Comparison of ENCODE assay signal across 10 cellular contexts in genomic region chr15:86139828-86140227, GRCh38.
DNase-seq lines count a peak whose midpoint lies in the region; ATAC-seq, FAIRE-seq and TF ChIP-seq lines count a peak whose summit lies in the region.
"Had no signal": no experiment of that assay in that cellular context is flagged by ENCODE, and none has a peak within 500 bp of the region (broad histone marks: within the 10 kb centered on the region; RNA-seq: fewer than 3 reads in every experiment).

No MANE protein-coding gene starts in this region.

- peak; percentile 55 for DNase-seq in activated CD4-positive, alpha-beta T cell treated with anti-CD3 and anti-CD28 coated beads, Interleukin-2, amount 10 ng/mL, durations not matched to agents 24 days and 14 days
- DNase-seq in activated CD4-positive, alpha-beta T cell treated with anti-CD3 and anti-CD28 coated beads, Interleukin-2, amount 50 U/mL, for 4 hours: no peak
- DNase-seq in GM12878 (ENCODE audit: low read depth, low spot score) (no peak), A172 (ENCODE audit: low spot score) (no peak), NCI-H2227 treated with DMSO at 0.1 percent for 48 hours (lab: John Stamatoyannopoulos, UW) (no peak)
- peak; percentile 11 for DNase-seq in stimulated activated CD4-positive, alpha-beta T cell treated with anti-CD3 and anti-CD28 coated beads, Interleukin-4, amount 100 ng/mL, for 24 hours
- DNase-seq: NCI-H2029 had no signal

- H3K4me3 Mint-ChIP-seq in activated CD4-positive, alpha-beta T cell treated with anti-CD3 and anti-CD28 coated beads, Interleukin-2, amount 10 ng/mL, durations not matched to agents 24 days and 14 days: no peak overlapping the region

- WGBS in GM12878 (ENCODE audit: insufficient coverage, insufficient replicate concordance, low lambda C conversion rate, missing lambda C conversion rate): 32% methylated on average over 9 of the region's 9 CpGs

- no peaks in the 10 kb centered on the region for H3K36me3 Mint-ChIP-seq in activated CD4-positive, alpha-beta T cell treated with anti-CD3 and anti-CD28 coated beads, Interleukin-2, amount 10 ng/mL, durations not matched to agents 24 days and 14 days (ENCODE audit: low read depth)

- intact Hi-C loops in activated CD4-positive, alpha-beta T cell treated with anti-CD3 and anti-CD28 coated beads, Interleukin-2, amount 10 ng/mL, durations not matched to agents 24 days and 14 days (cut with micrococcal nuclease): no loop called here
- intact Hi-C loops in GM12878 (cut with micrococcal nuclease; ENCODE audit: unreplicated experiment): no loop called here

- 0 out of 2 replicates have a peak, but pooled peaks have one; percentile 49 for TF ChIP-seq CTCF in KMS-11 (conservative IDR thresholded peaks at IDR 0.05; ENCODE audit: low read depth, low read length)
- TF ChIP-seq CTCF in GM12878 (IDR thresholded peaks at IDR 0.05 in 2 of 3, conservative IDR thresholded peaks at IDR 0.05 in 1 of 3; ENCODE audit: control insufficient read depth in 2 of 3, extremely low read depth in 1 of 3, insufficient read depth in 1 of 3, low read depth in 3 of 3, low read length in 3 of 3): peak; percentile 21 to 53 (median 49); a peak in 5 of 6 replicates

- no peaks in the 10 kb centered on the region for H3K27me3 Mint-ChIP-seq in activated CD4-positive, alpha-beta T cell treated with anti-CD3 and anti-CD28 coated beads, Interleukin-2, amount 10 ng/mL, durations not matched to agents 24 days and 14 days

- in situ Hi-C loops in GM12878 (cut with MboI): no loop called here

- TF ChIP-seq EP300 in GM12878 (IDR thresholded peaks at IDR 0.05; ENCODE audit: borderline replicate concordance in 1 of 2, control insufficient read depth in 1 of 2, low read depth in 2 of 2, low read length in 2 of 2): no peak

- BruUV-seq in GM12878 (replicated peaks; lab: Mats Ljungman, UMichigan): no TSS peak

- H3K27me3 ChIP-seq in KMS-11 (ENCODE audit: insufficient read depth, low read depth): no peaks in the 10 kb centered on the region
- no peaks in the 10 kb centered on the region for H3K27me3 ChIP-seq in GM12878 (replicated peaks in 1 of 2; ENCODE audit: control insufficient read depth in 2 of 2, insufficient read depth in 2 of 2, low read length in 1 of 2)
- H3K27me3 ChIP-seq: BLaER1 had no signal

- TF ChIP-seq POLR2A in GM12878 (IDR thresholded peaks at IDR 0.05; ENCODE audit: low read depth, low read length): no peak

- no peaks in the 10 kb centered on the region for H4K20me1 ChIP-seq in KMS-11 (ENCODE audit: insufficient read depth)
- no peaks in the 10 kb centered on the region for H4K20me1 ChIP-seq in GM12878 (ENCODE audit: control insufficient read depth, insufficient read depth)
- H4K20me1 ChIP-seq: BLaER1 had no signal

- H2AFZ ChIP-seq in KMS-11 (ENCODE audit: low read depth): no peak overlapping the region
- no peak overlapping the region for H2AFZ ChIP-seq in GM12878 (ENCODE audit: control insufficient read depth, low read depth, low read length)

- SMC1A ChIA-PET in GM12878 (lab: Charles Lee; ENCODE audit: uncharacterized antibody, unreplicated experiment): no interaction called here

- no peak for FAIRE-seq in GM12878 (lab: Jason Lieb, UNC)

- H3K4me1 ChIP-seq in KMS-11 (ENCODE audit: low read depth, poor library complexity, severe bottlenecking): no peaks in the 10 kb centered on the region
- H3K4me1 ChIP-seq in GM12878 (ENCODE audit: control insufficient read depth, insufficient read depth, low read length): no peaks in the 10 kb centered on the region
- H3K4me1 ChIP-seq: BLaER1 had no signal

- ATAC-seq in GM12878: peak; percentile 64
- ATAC-seq in HG03175 (IDR thresholded peaks at IDR 0.05; ENCODE audit: unreplicated experiment): no peak

- POLR2A ChIA-PET in GM12878 (lab: Charles Lee): no interaction called here

- H3K9ac ChIP-seq in KMS-11 (no peak overlapping the region), GM12878 (ENCODE audit: control insufficient read depth, insufficient read depth, low read length) (no peak overlapping the region)
- H3K9ac ChIP-seq: BLaER1 had no signal

- RAD21 ChIA-PET in GM12878 (lab: Charles Lee; ENCODE audit: unreplicated experiment): no interaction called here

- H3K4me1 Mint-ChIP-seq in activated CD4-positive, alpha-beta T cell treated with anti-CD3 and anti-CD28 coated beads, Interleukin-2, amount 10 ng/mL, durations not matched to agents 24 days and 14 days: no peaks in the 10 kb centered on the region

- H3K79me2 ChIP-seq in KMS-11 (ENCODE audit: insufficient read depth, low read depth) (no peaks in the 10 kb centered on the region), GM12878 (ENCODE audit: control insufficient read depth, insufficient read depth, low read length) (no peaks in the 10 kb centered on the region)

- no peak overlapping the region for H3K27ac Mint-ChIP-seq in activated CD4-positive, alpha-beta T cell treated with anti-CD3 and anti-CD28 coated beads, Interleukin-2, amount 10 ng/mL, durations not matched to agents 24 days and 14 days

- H3K36me3 ChIP-seq in KMS-11 (ENCODE audit: insufficient read depth): no peaks in the 10 kb centered on the region
- H3K36me3 ChIP-seq in GM12878 (ENCODE audit: control insufficient read depth in 2 of 2, insufficient read depth in 2 of 2, low read length in 1 of 2): no peaks in the 10 kb centered on the region
- H3K36me3 ChIP-seq: BLaER1 had no signal

- H3K27ac ChIP-seq in KMS-11 (no peak overlapping the region), GM12878 (ENCODE audit: control insufficient read depth, insufficient read depth) (no peak overlapping the region)
- H3K27ac ChIP-seq: BLaER1 had no signal

- H3K4me3 ChIP-seq in KMS-11 (IDR thresholded peaks at IDR 0.05; ENCODE audit: insufficient read depth, low read depth, low read length): no peak overlapping the region
- H3K4me3 ChIP-seq in GM12878: no peak overlapping the region
- H3K4me3 ChIP-seq: BLaER1 had no signal

- TF ChIP-seq RAD21 in GM12878 (IDR thresholded peaks at IDR 0.05; ENCODE audit: insufficient read depth, low read depth, low read length): 0 out of 2 replicates have a peak, but pooled peaks have one; percentile 17

- H3K4me2 ChIP-seq in KMS-11 (no peak overlapping the region), GM12878 (ENCODE audit: control insufficient read depth, insufficient read depth) (no peak overlapping the region)
- H3K4me2 ChIP-seq: BLaER1 had no signal

- no peaks in the 10 kb centered on the region for H3K9me3 ChIP-seq in GM12878 (replicated peaks; ENCODE audit: control insufficient read depth, insufficient read depth, low read length)
- H3K9me3 ChIP-seq: BLaER1 had no signal

- CTCF ChIA-PET in GM12878 (lab: Yijun Ruan, JAX): no interaction called here

- peaks cover 9% of the 10 kb centered on the region for H3K9me3 Mint-ChIP-seq in activated CD4-positive, alpha-beta T cell treated with anti-CD3 and anti-CD28 coated beads, Interleukin-2, amount 10 ng/mL, durations not matched to agents 24 days and 14 days

TF ChIP-seq in GM12878, 131 proteins besides CTCF, POLR2A, EP300 and RAD21:
- TF ChIP-seq ZSCAN29 (IDR thresholded peaks at IDR 0.05): no peak
- TF ChIP-seq SMAD5 (IDR thresholded peaks at IDR 0.05; ENCODE audit: low read depth): no peak
- TF ChIP-seq NFXL1 (IDR thresholded peaks at IDR 0.05; ENCODE audit: borderline replicate concordance): no peak
- TF ChIP-seq ZNF622 (IDR thresholded peaks at IDR 0.05): no peak
- TF ChIP-seq, protein P1, sequence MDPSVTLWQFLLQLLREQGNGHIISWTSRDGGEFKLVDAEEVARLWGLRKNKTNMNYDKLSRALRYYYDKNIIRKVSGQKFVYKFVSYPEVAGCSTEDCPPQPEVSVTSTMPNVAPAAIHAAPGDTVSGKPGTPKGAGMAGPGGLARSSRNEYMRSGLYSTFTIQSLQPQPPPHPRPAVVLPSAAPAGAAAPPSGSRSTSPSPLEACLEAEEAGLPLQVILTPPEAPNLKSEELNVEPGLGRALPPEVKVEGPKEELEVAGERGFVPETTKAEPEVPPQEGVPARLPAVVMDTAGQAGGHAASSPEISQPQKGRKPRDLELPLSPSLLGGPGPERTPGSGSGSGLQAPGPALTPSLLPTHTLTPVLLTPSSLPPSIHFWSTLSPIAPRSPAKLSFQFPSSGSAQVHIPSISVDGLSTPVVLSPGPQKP (IDR thresholded peaks at IDR 0.05; ENCODE audit: low read depth, low read length): no peak
- no peak for TF ChIP-seq NR2C2 (IDR thresholded peaks at IDR 0.05; ENCODE audit: borderline replicate concordance, control insufficient read depth, insufficient read length, low read depth)
- TF ChIP-seq, protein P2, sequence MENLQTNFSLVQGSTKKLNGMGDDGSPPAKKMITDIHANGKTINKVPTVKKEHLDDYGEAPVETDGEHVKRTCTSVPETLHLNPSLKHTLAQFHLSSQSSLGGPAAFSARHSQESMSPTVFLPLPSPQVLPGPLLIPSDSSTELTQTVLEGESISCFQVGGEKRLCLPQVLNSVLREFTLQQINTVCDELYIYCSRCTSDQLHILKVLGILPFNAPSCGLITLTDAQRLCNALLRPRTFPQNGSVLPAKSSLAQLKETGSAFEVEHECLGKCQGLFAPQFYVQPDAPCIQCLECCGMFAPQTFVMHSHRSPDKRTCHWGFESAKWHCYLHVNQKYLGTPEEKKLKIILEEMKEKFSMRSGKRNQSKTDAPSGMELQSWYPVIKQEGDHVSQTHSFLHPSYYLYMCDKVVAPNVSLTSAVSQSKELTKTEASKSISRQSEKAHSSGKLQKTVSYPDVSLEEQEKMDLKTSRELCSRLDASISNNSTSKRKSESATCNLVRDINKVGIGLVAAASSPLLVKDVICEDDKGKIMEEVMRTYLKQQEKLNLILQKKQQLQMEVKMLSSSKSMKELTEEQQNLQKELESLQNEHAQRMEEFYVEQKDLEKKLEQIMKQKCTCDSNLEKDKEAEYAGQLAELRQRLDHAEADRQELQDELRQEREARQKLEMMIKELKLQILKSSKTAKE (IDR thresholded peaks at IDR 0.05; ENCODE audit: low read depth, poor library complexity, severe bottlenecking): no peak

Comparison
In these comparisons a context has a peak if more than half of its experiments do, and no peak if none do; other contexts are left out.
1. DNase-seq: peak in activated CD4-positive, alpha-beta T cell treated with anti-CD3 and anti-CD28 coated beads, Interleukin-2, amount 10 ng/mL, durations not matched to agents 24 days and 14 days (single experiment) and stimulated activated CD4-positive, alpha-beta T cell treated with anti-CD3 and anti-CD28 coated beads, Interleukin-4, amount 100 ng/mL, for 24 hours (single experiment); none in activated CD4-positive, alpha-beta T cell treated with anti-CD3 and anti-CD28 coated beads, Interleukin-2, amount 50 U/mL, for 4 hours (0 of 2), GM12878 (single experiment), A172 (single experiment) and NCI-H2227 treated with DMSO at 0.1 percent for 48 hours (single experiment).